In the genomic region with DNA sequence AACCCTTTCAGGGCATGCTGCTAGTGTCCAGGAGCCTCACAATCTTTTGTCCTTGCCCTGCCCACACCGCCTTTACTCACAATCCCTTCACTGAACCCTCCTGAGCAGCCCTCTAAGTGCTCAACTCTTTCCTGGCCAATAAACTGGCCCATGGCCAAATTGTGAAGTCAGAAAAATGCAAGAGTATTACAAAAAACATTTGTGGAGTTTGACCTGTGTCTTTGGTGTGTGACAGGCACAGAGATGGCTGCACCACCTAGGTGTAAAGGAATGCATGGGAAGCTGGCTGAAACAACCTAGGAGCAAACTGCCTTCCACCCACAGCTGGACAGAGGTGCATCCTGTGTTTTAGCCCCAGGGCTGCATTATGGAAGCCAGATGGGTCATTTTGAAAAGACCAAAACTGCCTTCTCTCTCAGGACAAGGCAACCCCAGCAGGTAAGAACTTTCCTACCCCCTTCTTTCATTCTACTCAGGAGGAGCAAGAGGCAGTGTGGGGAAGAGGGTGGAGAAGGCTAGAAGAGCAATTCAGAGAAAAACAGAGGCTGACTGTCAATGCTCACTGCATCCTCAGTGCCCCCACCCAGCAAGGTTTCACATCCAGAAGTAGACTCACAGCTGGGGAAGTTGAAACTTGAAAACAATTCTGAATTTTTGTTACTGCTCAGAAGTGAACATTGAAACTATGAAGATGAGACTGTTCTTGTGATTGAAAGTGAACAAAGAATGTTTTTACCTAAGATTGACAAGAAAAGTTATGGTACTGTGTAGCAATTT, we compare ENCODE assay signal across 14 cellular contexts.
DNase-seq lines count a peak whose midpoint lies in the region; ATAC-seq and TF ChIP-seq lines count a peak whose summit lies in the region.
"Had no signal": no experiment of that assay in that cellular context is flagged by ENCODE, and none has a peak within 500 bp of the region (broad histone marks: within the 10 kb centered on the region; RNA-seq: fewer than 3 reads in every experiment).

No MANE protein-coding gene starts in this region.

- no peak overlapping the region for H3K27ac Mint-ChIP-seq in osteocyte (ENCODE audit: unreplicated experiment)
- H3K27ac Mint-ChIP-seq: mesothelial cell of epicardium had no signal

- ATAC-seq in GM19328 (IDR thresholded peaks at IDR 0.05; ENCODE audit: unreplicated experiment) (peak; percentile 75), HG02759 (IDR thresholded peaks at IDR 0.05; ENCODE audit: unreplicated experiment) (peak; percentile 59), HG03469 (IDR thresholded peaks at IDR 0.05; ENCODE audit: unreplicated experiment) (peak; percentile 47)
- ATAC-seq: heart right ventricle had no signal

- TF ChIP-seq CTCF in GM12864 (IDR thresholded peaks at IDR 0.05; ENCODE audit: low read depth, low read length, missing control alignments) (no peak), osteocyte (IDR thresholded peaks at IDR 0.05) (no peak)

- H3K4me1 Mint-ChIP-seq in osteocyte (ENCODE audit: unreplicated experiment), result no peaks in the 10 kb centered on the region

- H3K9me3 Mint-ChIP-seq in osteocyte (ENCODE audit: unreplicated experiment), result no peaks in the 10 kb centered on the region
- H3K9me3 Mint-ChIP-seq: mesothelial cell of epicardium had no signal

- DNase-seq in GM12864 (ENCODE audit: low read depth) (peak; percentile 55), DMS153 (lab: John Stamatoyannopoulos, UW) (no peak), NCI-H774 (lab: John Stamatoyannopoulos, UW) (no peak), osteocyte (ENCODE audit: extremely low spot score, unreplicated experiment) (no peak)
- no peak for DNase-seq in activated effector memory CD4-positive, alpha-beta T cell treated with Interleukin-2 at 50 U/mL for 16 hours
- DNase-seq: activated naive CD4-positive, alpha-beta T cell treated with anti-CD3 and anti-CD28 coated beads, Interleukin-2, amount 50 U/mL, for 16 hours; dorsolateral prefrontal cortex; heart right ventricle; NCI-H1436 treated with DMSO at 0.1 percent for 48 hours; PC-9 had no signal

- no peak overlapping the region for H3K4me3 ChIP-seq in GM12864 (ENCODE audit: low read depth, low read length)
- H3K4me3 ChIP-seq: dorsolateral prefrontal cortex, heart right ventricle, PC-9 had no signal

- no peaks in the 10 kb centered on the region for H3K36me3 Mint-ChIP-seq in osteocyte (ENCODE audit: unreplicated experiment)
- H3K36me3 Mint-ChIP-seq: mesothelial cell of epicardium had no signal

- peaks cover 91% of the 10 kb centered on the region for H3K27me3 Mint-ChIP-seq in osteocyte (ENCODE audit: unreplicated experiment)

- no peak overlapping the region for H3K4me3 Mint-ChIP-seq in osteocyte (ENCODE audit: unreplicated experiment)
- H3K4me3 Mint-ChIP-seq: mesothelial cell of epicardium had no signal
